In genomic region chr19:46261501-46261900, GRCh38 we compare ENCODE assay signal across 7 cellular contexts. TPM values are rescaled to one million over a fixed set of nuclear protein-coding genes. Genes with fewer than 3 reads are reported as not detected.
"Had no signal": no experiment of that assay in that cellular context is flagged by ENCODE, and none has a peak within 500 bp of the region (broad histone marks: within the 10 kb centered on the region; RNA-seq: fewer than 3 reads in every experiment).

No MANE protein-coding gene starts in this region.

RNA-seq across cellular contexts. Expression of gene IGFL1, which starts 32.0 kb away (rescaled TPM):
- total RNA-seq: HT-29, LHCN-M2, MCF 10A, NCI-H460, Right ventricle myocardium inferior, SJCRH30 had no signal

RNA-seq across cellular contexts. Expression of gene HIF3A, which starts 35.3 kb away (rescaled TPM):
- total RNA-seq: HT-29, LHCN-M2, MCF 10A, NCI-H460, PC-9 had no signal
